ENCODE assay signal across 38 cellular contexts in genomic region chr11:69032833-69033232, GRCh38. TPM values are rescaled to one million over a fixed set of nuclear protein-coding genes. Genes with fewer than 3 reads are reported as not detected.
"Had no signal": no experiment of that assay in that cellular context is flagged by ENCODE, and none has a peak within 500 bp of the region (broad histone marks: within the 10 kb centered on the region; RNA-seq: fewer than 3 reads in every experiment).

No MANE protein-coding gene starts in this region.

- H3K4me1 Mint-ChIP-seq: activated B cell treated with CpG ODN at 0.5 μM for 24 hours; activated CD4-positive, alpha-beta T cell treated with anti-CD3 and anti-CD28 coated beads, Interleukin-2, amount 10 ng/mL, durations not matched to agents 24 days and 14 days; activated naive CD4-positive, alpha-beta T cell treated with anti-CD3 and anti-CD28 coated beads, Interleukin-2, amount 10 ng/mL, durations not matched to agents 7 days and 5 days; activated naive CD4-positive, alpha-beta T cell treated with anti-CD3 and anti-CD28 coated beads, Interleukin-2, amount 50 U/mL, for 24 hours; activated naive CD8-positive, alpha-beta T cell treated with anti-CD3 and anti-CD28 coated beads, Interleukin-2, amount 10 ng/mL, durations not matched to agents 7 days and 5 days; activated naive CD8-positive, alpha-beta T cell treated with anti-CD3 and anti-CD28 coated beads, Interleukin-2, amount 50 U/mL, for 24 hours; brain; central memory CD8-positive, alpha-beta T cell had no signal

- DNase-seq: activated B cell treated with CpG ODN at 0.5 μM for 24 hours; activated CD4-positive, alpha-beta memory T cell treated with anti-CD3 and anti-CD28 coated beads for 36 hours; activated CD4-positive, alpha-beta T cell treated with anti-CD3 and anti-CD28 coated beads for 4 hours; activated CD4-positive, alpha-beta T cell treated with anti-CD3 and anti-CD28 coated beads, Interleukin-2, amount 10 ng/mL, durations not matched to agents 24 days and 14 days; activated CD4-positive, alpha-beta T cell treated with anti-CD3 and anti-CD28 coated beads, Interleukin-2, amount 50 U/mL, for 1 hour; activated CD4-positive, alpha-beta T cell treated with anti-CD3 and anti-CD28 coated beads, Interleukin-2, amount 50 U/mL, for 4 hours; activated CD4-positive, CD25-positive, alpha-beta regulatory T cell treated with anti-CD3 and anti-CD28 coated beads, Interleukin-2, amount 50 U/mL, for 72 hours; activated CD8-positive, alpha-beta memory T cell treated with anti-CD3 and anti-CD28 coated beads, Interleukin-2, amount 50 U/mL, for 4 hours; activated CD8-positive, alpha-beta T cell treated with anti-CD3 and anti-CD28 coated beads for 36 hours; activated effector memory CD4-positive, alpha-beta T cell treated with Interleukin-2 at 50 U/mL for 16 hours; activated gamma-delta T cell; activated naive CD4-positive, alpha-beta T cell treated with anti-CD3 and anti-CD28 coated beads, Interleukin-2, amount 10 ng/mL, durations not matched to agents 7 days and 5 days; activated naive CD4-positive, alpha-beta T cell treated with Interleukin-2 at 50 U/mL for 16 hours; activated naive CD8-positive, alpha-beta T cell treated with anti-CD3 and anti-CD28 coated beads, Interleukin-2, amount 10 ng/mL, durations not matched to agents 7 days and 5 days; activated naive CD8-positive, alpha-beta T cell treated with anti-CD3 and anti-CD28 coated beads, Interleukin-2, amount 50 U/mL, for 24 hours; activated T-cell treated with anti-CD3 and anti-CD28 coated beads for 4 hours; activated T-cell treated with anti-CD3 and anti-CD28 coated beads, Interleukin-2, amount 50 U/mL, for 1 hour; activated T-cell treated with anti-CD3 and anti-CD28 coated beads, Interleukin-2, amount 50 U/mL, for 48 hours; amygdala; anterior cingulate cortex; caudate nucleus; cerebellar nuclear complex; T-helper 2 cell; T-helper 9 cell had no signal

- H3K27me3 ChIP-seq: ascending aorta, cardiac muscle cell had no signal

- H3K27ac ChIP-seq: ascending aorta, cardiac muscle cell, VCaP had no signal

- FAIRE-seq: bronchial epithelial cell, TTC549 had no signal

- H3K4me3 ChIP-seq: ascending aorta, cardiac muscle cell had no signal

- H3K27ac Mint-ChIP-seq: activated B cell treated with CpG ODN at 0.5 μM for 24 hours; activated CD4-positive, alpha-beta memory T cell treated with anti-CD3 and anti-CD28 coated beads for 36 hours; activated CD4-positive, alpha-beta T cell treated with anti-CD3 and anti-CD28 coated beads, Interleukin-2, amount 10 ng/mL, durations not matched to agents 24 days and 14 days; activated CD8-positive, alpha-beta T cell treated with anti-CD3 and anti-CD28 coated beads for 36 hours; activated naive CD4-positive, alpha-beta T cell treated with anti-CD3 and anti-CD28 coated beads, Interleukin-2, amount 10 ng/mL, durations not matched to agents 7 days and 5 days; activated naive CD4-positive, alpha-beta T cell treated with anti-CD3 and anti-CD28 coated beads, Interleukin-2, amount 50 U/mL, for 24 hours; activated naive CD8-positive, alpha-beta T cell; activated naive CD8-positive, alpha-beta T cell treated with anti-CD3 and anti-CD28 coated beads, Interleukin-2, amount 10 ng/mL, durations not matched to agents 7 days and 5 days; activated naive CD8-positive, alpha-beta T cell treated with anti-CD3 and anti-CD28 coated beads, Interleukin-2, amount 50 U/mL, for 24 hours; activated T-helper 2 cell treated with anti-CD3 and anti-CD28 coated beads, Interferon-gamma antibody, Interleukin-2, Interleukin-4, amounts not matched to agents 10 μg/mL and 5 μg/mL and 100 μg/mL, durations not matched to agents 14 hours and 24 hours and 36 hours; T-helper 1 cell treated with Interleukin-12 subunit alpha and Interleukin-12 subunit beta and Interleukin-4 antibody, amounts not matched to agents 30 μg/mL and 1 μg/mL, for 36 hours; T-helper 2 cell treated with Interferon-gamma antibody and Interleukin-4, amounts not matched to agents 5 μg/mL and 100 μg/mL, for 36 hours had no signal

- H3K36me3 ChIP-seq: ascending aorta, cardiac muscle cell had no signal

- H3K9me3 Mint-ChIP-seq: activated B cell treated with CpG ODN at 0.5 μM for 24 hours; activated CD4-positive, alpha-beta memory T cell treated with anti-CD3 and anti-CD28 coated beads for 36 hours; activated CD4-positive, alpha-beta T cell treated with anti-CD3 and anti-CD28 coated beads, Interleukin-2, amount 10 ng/mL, durations not matched to agents 24 days and 14 days; activated CD8-positive, alpha-beta T cell treated with anti-CD3 and anti-CD28 coated beads for 36 hours; activated naive CD4-positive, alpha-beta T cell treated with anti-CD3 and anti-CD28 coated beads, Interleukin-2, amount 10 ng/mL, durations not matched to agents 7 days and 5 days; activated naive CD4-positive, alpha-beta T cell treated with anti-CD3 and anti-CD28 coated beads, Interleukin-2, amount 50 U/mL, for 24 hours; activated naive CD8-positive, alpha-beta T cell treated with anti-CD3 and anti-CD28 coated beads, Interleukin-2, amount 10 ng/mL, durations not matched to agents 7 days and 5 days; activated naive CD8-positive, alpha-beta T cell treated with anti-CD3 and anti-CD28 coated beads, Interleukin-2, amount 50 U/mL, for 24 hours; activated T-helper 2 cell treated with anti-CD3 and anti-CD28 coated beads, Interferon-gamma antibody, Interleukin-2, Interleukin-4, amounts not matched to agents 10 μg/mL and 5 μg/mL and 100 μg/mL, durations not matched to agents 14 hours and 24 hours and 36 hours; brain; central memory CD8-positive, alpha-beta T cell; T-helper 1 cell treated with Interleukin-12 subunit alpha and Interleukin-12 subunit beta and Interleukin-4 antibody, amounts not matched to agents 30 μg/mL and 1 μg/mL, for 36 hours; T-helper 2 cell treated with Interferon-gamma antibody and Interleukin-4, amounts not matched to agents 5 μg/mL and 100 μg/mL, for 36 hours had no signal

- H3K27me3 Mint-ChIP-seq: activated CD8-positive, alpha-beta T cell treated with anti-CD3 and anti-CD28 coated beads for 36 hours; activated naive CD4-positive, alpha-beta T cell treated with anti-CD3 and anti-CD28 coated beads, Interleukin-2, amount 50 U/mL, for 24 hours had no signal

- H3K9me3 ChIP-seq: ascending aorta had no signal

- ATAC-seq: activated CD8-positive, alpha-beta T cell treated with anti-CD3 and anti-CD28 coated beads for 36 hours; activated naive CD8-positive, alpha-beta T cell treated with anti-CD3 and anti-CD28 coated beads, Interleukin-2, amount 50 U/mL, for 24 hours had no signal

- H3K36me3 Mint-ChIP-seq: activated CD4-positive, alpha-beta memory T cell treated with anti-CD3 and anti-CD28 coated beads for 36 hours; activated naive CD4-positive, alpha-beta T cell treated with anti-CD3 and anti-CD28 coated beads, Interleukin-2, amount 10 ng/mL, durations not matched to agents 7 days and 5 days; activated naive CD4-positive, alpha-beta T cell treated with anti-CD3 and anti-CD28 coated beads, Interleukin-2, amount 50 U/mL, for 24 hours; activated naive CD8-positive, alpha-beta T cell; activated naive CD8-positive, alpha-beta T cell treated with anti-CD3 and anti-CD28 coated beads, Interleukin-2, amount 10 ng/mL, durations not matched to agents 7 days and 5 days; brain had no signal

- H3K4me3 Mint-ChIP-seq: activated B cell treated with CpG ODN at 0.5 μM for 24 hours; activated CD4-positive, alpha-beta memory T cell treated with anti-CD3 and anti-CD28 coated beads for 36 hours; activated CD4-positive, alpha-beta T cell treated with anti-CD3 and anti-CD28 coated beads, Interleukin-2, amount 10 ng/mL, durations not matched to agents 24 days and 14 days; activated CD8-positive, alpha-beta T cell treated with anti-CD3 and anti-CD28 coated beads for 36 hours; activated naive CD4-positive, alpha-beta T cell treated with anti-CD3 and anti-CD28 coated beads, Interleukin-2, amount 10 ng/mL, durations not matched to agents 7 days and 5 days; activated naive CD4-positive, alpha-beta T cell treated with anti-CD3 and anti-CD28 coated beads, Interleukin-2, amount 50 U/mL, for 24 hours; activated naive CD8-positive, alpha-beta T cell; activated naive CD8-positive, alpha-beta T cell treated with anti-CD3 and anti-CD28 coated beads, Interleukin-2, amount 10 ng/mL, durations not matched to agents 7 days and 5 days; activated naive CD8-positive, alpha-beta T cell treated with anti-CD3 and anti-CD28 coated beads, Interleukin-2, amount 50 U/mL, for 24 hours; brain; central memory CD8-positive, alpha-beta T cell; T-helper 1 cell treated with Interleukin-12 subunit alpha and Interleukin-12 subunit beta and Interleukin-4 antibody, amounts not matched to agents 30 μg/mL and 1 μg/mL, for 36 hours; T-helper 2 cell treated with Interferon-gamma antibody and Interleukin-4, amounts not matched to agents 5 μg/mL and 100 μg/mL, for 36 hours had no signal

RNA-seq across cellular contexts. Expression of gene MRGPRF, which starts 19.8 kb away (rescaled TPM):
- total RNA-seq: activated B cell treated with CpG ODN at 0.5 μM for 24 hours; activated CD4-positive, alpha-beta memory T cell treated with anti-CD3 and anti-CD28 coated beads for 36 hours; activated CD4-positive, alpha-beta T cell treated with anti-CD3 and anti-CD28 coated beads, Interleukin-2, amount 10 ng/mL, durations not matched to agents 24 days and 14 days; activated CD8-positive, alpha-beta memory T cell treated with anti-CD3 and anti-CD28 coated beads for 36 hours; activated CD8-positive, alpha-beta T cell treated with anti-CD3 and anti-CD28 coated beads for 36 hours; activated naive CD8-positive, alpha-beta T cell treated with anti-CD3 and anti-CD28 coated beads, Interleukin-2, amount 10 ng/mL, durations not matched to agents 7 days and 5 days; activated T-helper 2 cell treated with anti-CD3 and anti-CD28 coated beads, Interferon-gamma antibody, Interleukin-2, Interleukin-4, amounts not matched to agents 10 μg/mL and 5 μg/mL and 100 μg/mL, durations not matched to agents 14 hours and 24 hours and 36 hours had no signal

RNA-seq across cellular contexts. Expression of gene MRGPRD, which starts 52.0 kb away (rescaled TPM):
- total RNA-seq: activated B cell treated with CpG ODN at 0.5 μM for 24 hours; activated CD4-positive, alpha-beta memory T cell treated with anti-CD3 and anti-CD28 coated beads for 36 hours; activated CD4-positive, alpha-beta T cell treated with anti-CD3 and anti-CD28 coated beads, Interleukin-2, amount 10 ng/mL, durations not matched to agents 24 days and 14 days; activated CD8-positive, alpha-beta memory T cell treated with anti-CD3 and anti-CD28 coated beads for 36 hours; activated CD8-positive, alpha-beta T cell treated with anti-CD3 and anti-CD28 coated beads for 36 hours; activated naive CD8-positive, alpha-beta T cell treated with anti-CD3 and anti-CD28 coated beads, Interleukin-2, amount 10 ng/mL, durations not matched to agents 7 days and 5 days; activated T-helper 2 cell treated with anti-CD3 and anti-CD28 coated beads, Interferon-gamma antibody, Interleukin-2, Interleukin-4, amounts not matched to agents 10 μg/mL and 5 μg/mL and 100 μg/mL, durations not matched to agents 14 hours and 24 hours and 36 hours; ascending aorta; bronchial epithelial cell; cardiac muscle cell; chondrocyte had no signal
- polyA plus RNA-seq: cardiac muscle cell had no signal
